ENCODE assay signal across 10 cellular contexts in genomic region chr18:74378179-74378682, GRCh38.
DNase-seq lines count a peak whose midpoint lies in the region; ATAC-seq and TF ChIP-seq lines count a peak whose summit lies in the region.
"Had no signal": no experiment of that assay in that cellular context is flagged by ENCODE, and none has a peak within 500 bp of the region (broad histone marks: within the 10 kb centered on the region; RNA-seq: fewer than 3 reads in every experiment).

No MANE protein-coding gene starts in this region.

- H3K27ac Mint-ChIP-seq in CD4-positive, alpha-beta T cell: peak overlapping the region; percentile 86
- H3K27ac Mint-ChIP-seq in T-helper 1 cell treated with Interleukin-12 subunit alpha and Interleukin-12 subunit beta and Interleukin-4 antibody, amounts not matched to agents 30 μg/mL and 1 μg/mL, for 36 hours: peak overlapping the region; percentile 83
- peak overlapping the region in 3 of 6 donors; percentile 32 to 66 (median 64) for H3K27ac Mint-ChIP-seq in immature natural killer cell
- no peak overlapping the region for H3K27ac Mint-ChIP-seq in progenitor cell of endocrine pancreas

- H3K27me3 ChIP-seq in CD4-positive, alpha-beta T cell (ENCODE audit: control insufficient read depth, insufficient read depth, low read length): no peaks in the 10 kb centered on the region

- CTCF ChIA-PET in CD4-positive, alpha-beta T cell (lab: Charles Lee): interaction anchor here (0.8 to 2.7 kb wide), 3 partner anchors 12 to 115 kb away, joined by 3 to 12 read pairs (median 3); no protein-coding TSS in a partner anchor

- no peaks in the 10 kb centered on the region for H3K9me3 Mint-ChIP-seq in CD4-positive, alpha-beta T cell
- no peaks in the 10 kb centered on the region for H3K9me3 Mint-ChIP-seq in T-helper 1 cell treated with Interleukin-12 subunit alpha and Interleukin-12 subunit beta and Interleukin-4 antibody, amounts not matched to agents 30 μg/mL and 1 μg/mL, for 36 hours
- H3K9me3 Mint-ChIP-seq in immature natural killer cell (peaks cover 0 to 2% (median 0%) of the 10 kb centered on the region in 6 donors), progenitor cell of endocrine pancreas (ENCODE audit: low read depth) (peaks cover 3% of the 10 kb centered on the region)
- H3K9me3 Mint-ChIP-seq: natural killer cell had no signal

- no peaks in the 10 kb centered on the region for H3K9me3 ChIP-seq in CD4-positive, alpha-beta T cell (ENCODE audit: control insufficient read depth, low read length)

- H3K36me3 Mint-ChIP-seq in CD4-positive, alpha-beta T cell (ENCODE audit: low read depth): no peaks in the 10 kb centered on the region
- H3K36me3 Mint-ChIP-seq in T-helper 1 cell treated with Interleukin-12 subunit alpha and Interleukin-12 subunit beta and Interleukin-4 antibody, amounts not matched to agents 30 μg/mL and 1 μg/mL, for 36 hours (ENCODE audit: low read depth): no peaks in the 10 kb centered on the region
- H3K36me3 Mint-ChIP-seq in immature natural killer cell (peaks cover 0 to 3% (median 0%) of the 10 kb centered on the region in 3 donors), progenitor cell of endocrine pancreas (ENCODE audit: insufficient read depth) (no peaks in the 10 kb centered on the region)
- H3K36me3 Mint-ChIP-seq: natural killer cell had no signal

- peak overlapping the region; percentile 62 for H3K27ac ChIP-seq in CD4-positive, alpha-beta T cell (ENCODE audit: low read depth, low read length)

- POLR2A ChIA-PET in CD4-positive, alpha-beta T cell (lab: Charles Lee): interaction anchor here (0.8 to 1.9 kb wide), 15 partner anchors 9 to 220 kb away, joined by 3 to 21 read pairs (median 5); partner anchors contain the start of genes CNDP2 and ZNF407

- no peaks in the 10 kb centered on the region for H3K27me3 Mint-ChIP-seq in CD4-positive, alpha-beta T cell
- H3K27me3 Mint-ChIP-seq in T-helper 1 cell treated with Interleukin-12 subunit alpha and Interleukin-12 subunit beta and Interleukin-4 antibody, amounts not matched to agents 30 μg/mL and 1 μg/mL, for 36 hours (ENCODE audit: low read depth): no peaks in the 10 kb centered on the region
- peaks cover 0 to 4% (median 2%) of the 10 kb centered on the region in 3 donors for H3K27me3 Mint-ChIP-seq in immature natural killer cell (ENCODE audit: low read depth in 3 of 3)
- no peaks in the 10 kb centered on the region for H3K27me3 Mint-ChIP-seq in progenitor cell of endocrine pancreas

- in situ Hi-C loops in ACHN (cut with HindIII; ENCODE audit: low pct_ligation_motif_present, low pct_unique_long_range_greater_than_20kb, low sequenced_read_pairs): no loop called here

- ATAC-seq in CD4-positive, alpha-beta T cell (ENCODE audit: poor library complexity): peak; percentile 38
- peak; percentile 74 for ATAC-seq in GM21786 (IDR thresholded peaks at IDR 0.05; ENCODE audit: unreplicated experiment)

- peaks cover 62% of the 10 kb centered on the region for H3K4me1 Mint-ChIP-seq in CD4-positive, alpha-beta T cell (ENCODE audit: low read depth)
- H3K4me1 Mint-ChIP-seq in T-helper 1 cell treated with Interleukin-12 subunit alpha and Interleukin-12 subunit beta and Interleukin-4 antibody, amounts not matched to agents 30 μg/mL and 1 μg/mL, for 36 hours (ENCODE audit: low read depth): peaks cover 32% of the 10 kb centered on the region
- H3K4me1 Mint-ChIP-seq in immature natural killer cell (peaks cover 6 to 21% of the 10 kb centered on the region in 2 donors), progenitor cell of endocrine pancreas (ENCODE audit: low read depth) (no peaks in the 10 kb centered on the region)

- DNase-seq in CD4-positive, alpha-beta T cell: peak in 1 of 10 experiments; percentile 15
- DNase-seq in immature natural killer cell (peak; percentile 6 to 15 (median 10)), superior temporal gyrus (ENCODE audit: extremely low spot score) (no peak), occipital lobe (lab: John Stamatoyannopoulos, UW) (no peak), progenitor cell of endocrine pancreas (ENCODE audit: low spot score, unreplicated experiment) (no peak), ACHN (no peak)
- DNase-seq: DMS79 treated with DMSO at 0.1 percent for 48 hours, natural killer cell had no signal

- H3K4me3 Mint-ChIP-seq in CD4-positive, alpha-beta T cell: peak overlapping the region; percentile 44
- H3K4me3 Mint-ChIP-seq in T-helper 1 cell treated with Interleukin-12 subunit alpha and Interleukin-12 subunit beta and Interleukin-4 antibody, amounts not matched to agents 30 μg/mL and 1 μg/mL, for 36 hours: peak overlapping the region; percentile 51
- H3K4me3 Mint-ChIP-seq in immature natural killer cell (no peak overlapping the region), progenitor cell of endocrine pancreas (ENCODE audit: low read depth) (no peak overlapping the region)
- H3K4me3 Mint-ChIP-seq: natural killer cell had no signal

- intact Hi-C loops in CD4-positive, alpha-beta T cell (cut with DNase I, micrococcal nuclease): no loop called here

- no peak for TF ChIP-seq CTCF in CD4-positive, alpha-beta T cell (IDR thresholded peaks at IDR 0.05)
- no peak for TF ChIP-seq CTCF in progenitor cell of endocrine pancreas (IDR thresholded peaks at IDR 0.05; ENCODE audit: unreplicated experiment)

Comparison
In these comparisons a context has a peak if more than half of its experiments do, and no peak if none do; other contexts are left out.
1. DNase-seq: peak in immature natural killer cell (3 of 3); none in superior temporal gyrus (single experiment), occipital lobe (single experiment), progenitor cell of endocrine pancreas (single experiment) and ACHN (single experiment).
2. H3K4me3 Mint-ChIP-seq: peak in CD4-positive, alpha-beta T cell (single experiment) and T-helper 1 cell treated with Interleukin-12 subunit alpha and Interleukin-12 subunit beta and Interleukin-4 antibody, amounts not matched to agents 30 μg/mL and 1 μg/mL, for 36 hours (single experiment); none in immature natural killer cell (0 of 5) and progenitor cell of endocrine pancreas (single experiment).